8 cellular contexts compared by ENCODE assay signal in the genomic region with DNA sequence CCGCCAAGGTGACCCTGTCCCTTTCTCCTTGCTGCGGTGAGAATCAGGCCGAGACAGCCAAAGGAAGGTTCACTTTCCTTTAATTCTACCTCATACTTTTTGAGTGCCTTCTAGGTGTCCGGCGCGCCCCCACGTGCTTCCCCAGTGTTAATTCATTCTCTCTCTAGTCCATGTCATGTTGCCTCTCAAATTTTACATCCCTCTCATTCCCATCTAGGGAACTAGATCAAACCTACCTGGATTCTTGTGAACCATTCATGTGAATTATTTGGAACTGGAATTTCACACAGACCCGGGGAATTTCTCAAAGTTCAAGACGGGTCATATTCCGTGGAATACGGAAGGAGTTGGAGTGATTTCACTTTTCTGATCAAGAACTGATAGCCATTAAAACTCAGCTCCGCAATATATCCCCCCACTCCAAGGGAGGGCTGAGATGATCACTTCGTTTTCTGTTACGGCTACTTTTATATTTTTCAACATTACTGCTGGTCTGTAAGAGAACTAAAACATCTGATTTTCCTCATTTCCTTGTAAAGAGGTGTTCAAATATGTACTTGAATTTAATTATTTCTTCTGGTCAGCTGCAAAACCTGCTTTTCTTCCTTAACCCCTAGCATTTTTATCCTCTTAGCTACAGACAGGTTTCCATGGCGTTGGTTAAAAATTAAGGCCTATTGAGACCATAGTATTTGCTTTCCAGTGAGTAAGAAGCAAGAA. TPM values are rescaled to one million over a fixed set of nuclear protein-coding genes. Genes with fewer than 3 reads are reported as not detected.
DNase-seq lines count a peak whose midpoint lies in the region; ATAC-seq and TF ChIP-seq lines count a peak whose summit lies in the region.

No MANE protein-coding gene starts in this region.

- DNase-seq in BJ (ENCODE audit: low read depth) (no peak), ascending aorta (ENCODE audit: low spot score in 2 of 2) (no peak)
- no peak for DNase-seq in stimulated activated CD4-positive, alpha-beta T cell treated with anti-CD3 and anti-CD28 coated beads, Interleukin-2, amount 100 ng/mL, for 24 hours
- no peak for DNase-seq in effector CD8-positive, alpha-beta T cell (lab: John Stamatoyannopoulos, UW)

- WGBS in thymus: 26% methylated on average over 15 of the region's 15 CpGs

- no peaks in the 10 kb centered on the region for H3K9me3 ChIP-seq in HUES6 (ENCODE audit: control insufficient read depth, insufficient read depth, low read depth, low read length)
- H3K9me3 ChIP-seq in ascending aorta: no peaks in the 10 kb centered on the region
- no peaks in the 10 kb centered on the region for H3K9me3 ChIP-seq in thymus (ENCODE audit: control insufficient read depth)

- intact Hi-C loops in ascending aorta (cut with DNase I): no loop called here

- H3K27me3 ChIP-seq in BJ (ENCODE audit: control insufficient read depth, insufficient read depth, low read length) (no peaks in the 10 kb centered on the region), HUES6 (ENCODE audit: control insufficient read depth, insufficient read depth, low read length) (no peaks in the 10 kb centered on the region), ascending aorta (no peaks in the 10 kb centered on the region), layer of hippocampus (ENCODE audit: control insufficient read depth, insufficient read depth, low read length) (no peaks in the 10 kb centered on the region), thymus (ENCODE audit: control insufficient read depth, insufficient read depth) (no peaks in the 10 kb centered on the region)

- POLR2A ChIA-PET in BJ (lab: Charles Lee): interaction anchor here (0.6 kb wide), 1 partner anchor 34 kb away, joined by 3 read pairs; no protein-coding TSS in a partner anchor

- no peak for ATAC-seq in HG02840 (IDR thresholded peaks at IDR 0.05; ENCODE audit: low FRiP score, unreplicated experiment)

- H3K27ac ChIP-seq in HUES6 (ENCODE audit: low read depth, low read length) (peak overlapping the region; percentile 93; the same call in 1 of the 2 replicates), ascending aorta (peak overlapping the region; percentile 96 to 99), layer of hippocampus (ENCODE audit: low read depth, low read length) (peak overlapping the region; percentile 96), thymus (ENCODE audit: low read depth) (peak overlapping the region; percentile 97)

- H3K9ac ChIP-seq in HUES6 (ENCODE audit: low read length): peak overlapping the region; percentile 95

- H3K4me1 ChIP-seq in HUES6 (ENCODE audit: control insufficient read depth, insufficient read depth, low read length) (peaks cover 45% of the 10 kb centered on the region), ascending aorta (peaks cover 10 to 32% of the 10 kb centered on the region in 2 donors), thymus (ENCODE audit: control insufficient read depth, insufficient read depth, low read length) (peaks cover 14% of the 10 kb centered on the region)

- peaks cover 6% of the 10 kb centered on the region for H3K36me3 ChIP-seq in BJ (ENCODE audit: control insufficient read depth, insufficient read depth, low read length)
- peaks cover 27% of the 10 kb centered on the region for H3K36me3 ChIP-seq in HUES6 (ENCODE audit: control insufficient read depth, insufficient read depth, low read length)
- H3K36me3 ChIP-seq in ascending aorta: no peaks in the 10 kb centered on the region
- H3K36me3 ChIP-seq in thymus (ENCODE audit: control insufficient read depth, insufficient read depth): peaks cover 5% of the 10 kb centered on the region

- CTCF ChIA-PET in BJ (lab: Yijun Ruan, JAX): interaction anchor here (0.8 to 1.5 kb wide), 5 partner anchors 9 to 939 kb away, joined by 3 to 5 read pairs (median 4); no protein-coding TSS in a partner anchor

- peak; percentile 16; the same call in 1 of the 2 replicates for TF ChIP-seq CTCF in BJ (IDR thresholded peaks at IDR 0.05; ENCODE audit: insufficient read depth, low read depth, low read length)
- peak in 1 of 3 experiments; percentile 11 for TF ChIP-seq CTCF in ascending aorta (IDR thresholded peaks at IDR 0.05)

- H3K4me3 ChIP-seq in BJ (ENCODE audit: low read depth, low read length): peak overlapping the region; percentile 94
- peak overlapping the region; percentile 90 for H3K4me3 ChIP-seq in HUES6 (ENCODE audit: low read depth, low read length)
- peak overlapping the region; percentile 72 to 87 for H3K4me3 ChIP-seq in ascending aorta
- peak overlapping the region; percentile 80 for H3K4me3 ChIP-seq in thymus (ENCODE audit: low read length)

RNA-seq across cellular contexts. Expression of gene ENO1, which starts 1.0 kb away (rescaled TPM):
- polyA plus RNA-seq in BJ (2011; rRNA removed): 1,727 and 2,253 TPM in 2 replicates
- 897 and 1,451 TPM in 2 replicates for polyA minus RNA-seq in BJ (2011; rRNA and poly(A)+ RNA removed)
- 637 TPM for total RNA-seq in ascending aorta
- 261 TPM for polyA plus RNA-seq in thymus
